ENCODE assay signal across 23 cellular contexts in the genomic region with DNA sequence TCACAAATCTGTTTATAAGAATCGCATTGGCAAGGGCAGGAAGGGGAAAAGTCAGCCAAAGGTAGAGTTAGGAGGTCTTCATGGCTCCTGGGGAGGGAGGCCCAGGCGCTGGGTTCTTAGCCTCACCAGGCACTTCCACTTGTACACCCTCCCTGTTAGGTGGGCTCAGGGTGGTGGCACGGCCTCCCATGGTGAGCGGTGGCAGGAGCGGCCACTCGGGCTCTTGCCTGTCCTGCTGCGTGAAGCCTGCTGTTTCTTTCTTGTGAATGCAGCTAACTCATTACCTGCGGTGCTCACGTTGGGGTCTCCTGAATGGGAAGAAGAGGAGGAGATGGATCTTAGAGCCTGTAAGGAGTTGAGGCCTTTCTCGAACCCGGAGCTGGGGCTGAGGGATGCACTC. TPM values are rescaled to one million over a fixed set of nuclear protein-coding genes. Genes with fewer than 3 reads are reported as not detected.
"Had no signal": no experiment of that assay in that cellular context is flagged by ENCODE, and none has a peak within 500 bp of the region (broad histone marks: within the 10 kb centered on the region; RNA-seq: fewer than 3 reads in every experiment).

No MANE protein-coding gene starts in this region.

- H3K4me3 ChIP-seq: dorsolateral prefrontal cortex, esophagus muscularis mucosa, gastrocnemius medialis, heart right ventricle, mucosa of descending colon, psoas muscle, right lobe of liver, spleen had no signal

- H3K9ac ChIP-seq: parathyroid adenoma had no signal

- H3K27me3 ChIP-seq: dorsolateral prefrontal cortex, esophagus muscularis mucosa, gastrocnemius medialis, heart right ventricle, right lobe of liver, spleen had no signal

- ATAC-seq: gastrocnemius medialis; heart right ventricle; left lobe of liver; mucosa of descending colon; naive thymus-derived CD8-positive, alpha-beta T cell; psoas muscle; right lobe of liver; stimulated activated naive B cell treated with anti-CD40 and anti-IgM and Interleukin-4, amounts not matched to agents 10 μg/mL and 1 μg/mL and 100 μg/mL, for 72 hours had no signal

- H3K9me3 Mint-ChIP-seq: naive thymus-derived CD8-positive, alpha-beta T cell; stimulated activated naive B cell treated with anti-CD40 and anti-IgM and Interleukin-4, amounts not matched to agents 10 μg/mL and 1 μg/mL and 100 μg/mL, for 72 hours had no signal

- H3K9me3 ChIP-seq: esophagus muscularis mucosa, gastrocnemius medialis, heart right ventricle, mucosa of descending colon, psoas muscle, right lobe of liver, spleen had no signal

- H3K4me3 Mint-ChIP-seq: naive thymus-derived CD8-positive, alpha-beta T cell; stimulated activated naive B cell treated with anti-CD40 and anti-IgM and Interleukin-4, amounts not matched to agents 10 μg/mL and 1 μg/mL and 100 μg/mL, for 72 hours had no signal

- H3K27ac Mint-ChIP-seq: stimulated activated naive B cell treated with anti-CD40 and anti-IgM and Interleukin-4, amounts not matched to agents 10 μg/mL and 1 μg/mL and 100 μg/mL, for 72 hours had no signal

- H3K27me3 Mint-ChIP-seq: naive thymus-derived CD8-positive, alpha-beta T cell had no signal

- H3K27ac ChIP-seq: dorsolateral prefrontal cortex, epithelial cell of prostate, esophagus muscularis mucosa, gastrocnemius medialis, heart right ventricle, parathyroid adenoma, psoas muscle, right lobe of liver, spleen had no signal

- H3K36me3 Mint-ChIP-seq: naive thymus-derived CD8-positive, alpha-beta T cell; stimulated activated naive B cell treated with anti-CD40 and anti-IgM and Interleukin-4, amounts not matched to agents 10 μg/mL and 1 μg/mL and 100 μg/mL, for 72 hours had no signal

- H3K4me1 ChIP-seq: parathyroid adenoma, right lobe of liver had no signal

- H3K36me3 ChIP-seq: esophagus muscularis mucosa, right lobe of liver had no signal

- DNase-seq: cortex of kidney; dorsolateral prefrontal cortex; effector CD8-positive, alpha-beta T cell; gastrocnemius medialis; heart right ventricle; islet precursor cell; mammary epithelial cell; mucosa of descending colon; naive thymus-derived CD8-positive, alpha-beta T cell; retina; right lobe of liver; spleen; stimulated activated CD4-positive, alpha-beta T cell treated with anti-CD3 and anti-CD28 coated beads, Interleukin-15, amount 100 ng/mL, for 24 hours; stimulated activated CD4-positive, alpha-beta T cell treated with anti-CD3 and anti-CD28 coated beads, Interleukin-1b, Interleukin-23, amount 100 ng/mL, for 48 hours; stimulated activated CD4-positive, alpha-beta T cell treated with anti-CD3 and anti-CD28 coated beads, Interleukin-4, amount 100 ng/mL, for 24 hours; stimulated activated naive B cell treated with anti-CD40 and anti-IgM and Interleukin-4, amounts not matched to agents 10 μg/mL and 1 μg/mL and 100 μg/mL, for 72 hours; trophoblast cell had no signal

RNA-seq across cellular contexts. Expression of a gene that starts 40.8 kb away (rescaled TPM):
- total RNA-seq: mammary epithelial cell had no signal

RNA-seq across cellular contexts. Expression of a gene that starts 52.4 kb away (rescaled TPM):
- total RNA-seq: esophagus muscularis mucosa; fibroblast of villous mesenchyme; left lobe of liver; mucosa of descending colon; naive thymus-derived CD8-positive, alpha-beta T cell; right lobe of liver; spleen had no signal
- polyA plus RNA-seq: naive thymus-derived CD8-positive, alpha-beta T cell; spleen had no signal
